Comparison of ENCODE assay signal across 2 cellular contexts in genomic region chr3:37904614-37905047, GRCh38.
TF ChIP-seq lines count a peak whose summit lies in the region.

No MANE protein-coding gene starts in this region.

TF ChIP-seq in IMR-90, 13 proteins besides CTCF, POLR2A, EP300 and RAD21:
- TF ChIP-seq CHD1 (IDR thresholded peaks at IDR 0.05; ENCODE audit: low read depth, low read length), result no peak
- TF ChIP-seq RFX5 (IDR thresholded peaks at IDR 0.05; ENCODE audit: low read depth, low read length), result no peak
- no peak for TF ChIP-seq MAZ (IDR thresholded peaks at IDR 0.05; ENCODE audit: borderline replicate concordance, low read depth, low read length)
- TF ChIP-seq CEBPB (IDR thresholded peaks at IDR 0.05; ENCODE audit: low read depth, low read length), result peak; percentile 46; the same call in 1 of the 2 replicates
- TF ChIP-seq MAFK (IDR thresholded peaks at IDR 0.05; ENCODE audit: low read depth, low read length), result no peak

TF ChIP-seq in K562, 482 proteins besides CTCF, POLR2A, EP300 and RAD21:
- TF ChIP-seq KLF1 (tag; IDR thresholded peaks at IDR 0.05) (no peak), ZNF76 (CRISPR knock-in tag; IDR thresholded peaks at IDR 0.05; ENCODE audit: borderline replicate concordance) (no peak), CEBPG (CRISPR knock-in tag; IDR thresholded peaks at IDR 0.05) (peak; percentile 25; the same call in 1 of the 2 replicates), CEBPG (tag; conservative IDR thresholded peaks at IDR 0.05 in 1 of 2, IDR thresholded peaks at IDR 0.05 in 1 of 2) (peak; percentile 30 to 77; a peak in 3 of 4 replicates), MYC (IDR thresholded peaks at IDR 0.05; ENCODE audit: low read depth, low read length) (peak; percentile 70; the same call in 1 of the 2 replicates), MYC (CRISPR knock-in tag; IDR thresholded peaks at IDR 0.05; ENCODE audit: borderline replicate concordance, low read depth) (no peak), NFXL1 (CRISPR knock-in tag; IDR thresholded peaks at IDR 0.05) (no peak), ZNF239 (CRISPR knock-in tag; IDR thresholded peaks at IDR 0.05) (no peak), KLF10 (CRISPR knock-in tag; IDR thresholded peaks at IDR 0.05) (no peak), SMAD4 (CRISPR knock-in tag; conservative IDR thresholded peaks at IDR 0.05) (peak; percentile 67; the same call in 1 of the 2 replicates), POU5F1 (IDR thresholded peaks at IDR 0.05; ENCODE audit: borderline replicate concordance, low read depth, low read length, partially characterized antibody) (no peak), E2F8 (IDR thresholded peaks at IDR 0.05; ENCODE audit: low read depth, partially characterized antibody) (no peak), EP400 (IDR thresholded peaks at IDR 0.05) (peak; percentile 25; the same call in 1 of the 2 replicates), ATF7 (IDR thresholded peaks at IDR 0.05) (peak; percentile 14; the same call in 1 of the 2 replicates), SLC30A9 (CRISPR knock-in tag; IDR thresholded peaks at IDR 0.05) (no peak), RREB1 (CRISPR knock-in tag; IDR thresholded peaks at IDR 0.05) (0 out of 2 replicates have a peak, but pooled peaks have one; percentile 38), HCFC1 (IDR thresholded peaks at IDR 0.05; ENCODE audit: low read depth, low read length) (no peak), ATF4 (CRISPR knock-in tag; IDR thresholded peaks at IDR 0.05) (peak; percentile 60; the same call in 1 of the 2 replicates), ARID4B (CRISPR knock-in tag; IDR thresholded peaks at IDR 0.05) (no peak), ZNF347 (CRISPR knock-in tag; IDR thresholded peaks at IDR 0.05; ENCODE audit: low read depth) (no peak), ATF3 (IDR thresholded peaks at IDR 0.05) (peak; percentile 53; the same call in 1 of the 2 replicates), ATF3 (CRISPR knock-in tag; conservative IDR thresholded peaks at IDR 0.05) (no peak), CEBPZ (IDR thresholded peaks at IDR 0.05; ENCODE audit: borderline replicate concordance, low read depth, low read length) (no peak), SNRNP70 (optimal IDR thresholded peaks at IDR 0.05; ENCODE audit: low read depth, low read length) (no peak), ZNF175 (CRISPR knock-in tag; IDR thresholded peaks at IDR 0.05; ENCODE audit: low read depth) (0 out of 2 replicates have a peak, but pooled peaks have one; percentile 26), POLR2H (tag; IDR thresholded peaks at IDR 0.05; ENCODE audit: low read depth) (0 out of 2 replicates have a peak, but pooled peaks have one; percentile 43), ZNF280B (CRISPR knock-in tag; IDR thresholded peaks at IDR 0.05) (no peak), ZEB2 (IDR thresholded peaks at IDR 0.05) (no peak), FOXM1 (IDR thresholded peaks at IDR 0.05; ENCODE audit: low read depth) (no peak), FOXM1 (CRISPR knock-in tag; IDR thresholded peaks at IDR 0.05; ENCODE audit: low read depth) (no peak), TAF7 (tag; IDR thresholded peaks at IDR 0.05) (0 out of 2 replicates have a peak, but pooled peaks have one; percentile 6), RUNX1 (IDR thresholded peaks at IDR 0.05; ENCODE audit: low read depth) (no peak), PKNOX1 (IDR thresholded peaks at IDR 0.05) (0 out of 2 replicates have a peak, but pooled peaks have one; percentile 8)
